In the genomic region with DNA sequence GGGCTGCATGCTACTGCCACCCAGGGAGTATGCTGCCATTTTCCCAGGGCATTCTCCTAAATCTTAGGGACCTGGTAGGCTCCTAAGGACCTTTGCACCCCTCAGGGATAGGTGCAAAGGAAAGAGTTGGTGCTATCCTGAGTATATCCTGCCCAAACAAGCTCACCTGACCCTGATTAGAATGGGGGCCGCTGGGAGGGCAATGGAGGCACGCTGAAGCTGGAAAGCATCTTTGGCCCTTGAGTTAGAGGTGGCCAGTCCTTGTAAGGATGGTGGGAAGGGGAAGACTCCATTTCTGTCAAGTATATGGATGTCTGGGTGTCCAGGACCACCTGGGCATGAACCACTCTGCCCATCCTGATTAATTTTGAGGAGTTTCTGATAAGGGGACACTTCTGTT, we compare ENCODE assay signal across 21 cellular contexts. TPM values are rescaled to one million over a fixed set of nuclear protein-coding genes. Genes with fewer than 3 reads are reported as not detected.
DNase-seq lines count a peak whose midpoint lies in the region; ATAC-seq and TF ChIP-seq lines count a peak whose summit lies in the region.
"Had no signal": no experiment of that assay in that cellular context is flagged by ENCODE, and none has a peak within 500 bp of the region (broad histone marks: within the 10 kb centered on the region; RNA-seq: fewer than 3 reads in every experiment).

No MANE protein-coding gene starts in this region.

- ATAC-seq in psoas muscle = no peak
- ATAC-seq: A549 had no signal

- POLR2A ChIA-PET in RWPE1 (lab: Yijun Ruan, JAX; ENCODE audit: low non-redundant PET) = no interaction called here

- H3K27ac ChIP-seq in left ventricle myocardium inferior (replicated peaks) = peak overlapping the region; percentile 69
- peak overlapping the region; percentile 9; the same call in 1 of the 2 replicates for H3K27ac ChIP-seq in RWPE1
- H3K27ac ChIP-seq in psoas muscle = peak overlapping the region; percentile 50
- H3K27ac ChIP-seq in effector memory CD4-positive, alpha-beta T cell (ENCODE audit: insufficient read depth, low read length, poor library complexity, severe bottlenecking) = no peak overlapping the region
- H3K27ac ChIP-seq: A549; BLaER1 treated with 17β-estradiol and CSF1 and Interleukin-3, amounts not matched to agents 10 nM and 100 nM had no signal

- H3K9me3 ChIP-seq in left ventricle myocardium inferior (replicated peaks) (no peaks in the 10 kb centered on the region), psoas muscle (no peaks in the 10 kb centered on the region)
- no peaks in the 10 kb centered on the region for H3K9me3 ChIP-seq in effector memory CD4-positive, alpha-beta T cell (ENCODE audit: control insufficient read depth, low read length)
- H3K9me3 ChIP-seq: A549; BE2C; BLaER1 treated with 17β-estradiol and CSF1 and Interleukin-3, amounts not matched to agents 10 nM and 100 nM; HAP-1 had no signal

- DNase-seq in left ventricle myocardium inferior (no peak), cardiac septum (ENCODE audit: low spot score) (no peak), RWPE1 (ENCODE audit: low spot score) (no peak), psoas muscle (no peak), cerebellum (ENCODE audit: low spot score) (no peak)
- no peak for DNase-seq in effector memory CD4-positive, alpha-beta T cell
- no peak for DNase-seq in stimulated activated CD4-positive, alpha-beta T cell treated with anti-CD3 and anti-CD28 coated beads, Interleukin-4, amount 100 ng/mL, for 24 hours
- DNase-seq: 8988T; ACHN; AML-193; BE2C; CD4-positive, alpha-beta T cell; CD8-positive, alpha-beta memory T cell; DMS79; GDM1; GOT3 had no signal

- CTCF ChIA-PET in RWPE1 (lab: Yijun Ruan, JAX) = interaction anchor here (0.6 to 2.8 kb wide), 4 partner anchors 74 to 204 kb away, joined by 3 to 13 read pairs (median 4); no protein-coding TSS in a partner anchor

- H3K36me3 ChIP-seq in left ventricle myocardium inferior = peaks cover 16% of the 10 kb centered on the region
- H3K36me3 ChIP-seq in psoas muscle (ENCODE audit: insufficient read depth in 1 of 2, low read depth in 1 of 2) = peaks cover 0 to 40% of the 10 kb centered on the region in 2 donors
- H3K36me3 ChIP-seq in effector memory CD4-positive, alpha-beta T cell (ENCODE audit: control insufficient read depth, insufficient read depth, low read length) = no peaks in the 10 kb centered on the region
- H3K36me3 ChIP-seq: BE2C, HAP-1 had no signal

- TF ChIP-seq CTCF in left ventricle myocardium inferior (IDR thresholded peaks at IDR 0.05; ENCODE audit: borderline replicate concordance) (no peak), RWPE1 (conservative IDR thresholded peaks at IDR 0.05; ENCODE audit: low read depth) (no peak), psoas muscle (IDR thresholded peaks at IDR 0.05) (no peak)

- H3K4me3 ChIP-seq in left ventricle myocardium inferior = no peak overlapping the region
- H3K4me3 ChIP-seq in psoas muscle = no peak overlapping the region
- H3K4me3 ChIP-seq in effector memory CD4-positive, alpha-beta T cell (ENCODE audit: insufficient read depth, low read depth, low read length, poor library complexity, severe bottlenecking) = no peak overlapping the region
- H3K4me3 ChIP-seq: A549; BLaER1 treated with 17β-estradiol and CSF1 and Interleukin-3, amounts not matched to agents 10 nM and 100 nM; HAP-1 had no signal

- intact Hi-C loops in left ventricle myocardium inferior (cut with micrococcal nuclease) (loop anchor here (5.0 to 10.0 kb wide), 2 partner anchors 72 to 85 kb away; no protein-coding TSS in a partner anchor), cardiac septum (cut with DNase I) (loop anchor here (2.0 to 5.0 kb wide), 5 partner anchors 37 to 243 kb away; no protein-coding TSS in a partner anchor), psoas muscle (cut with DNase I) (loop anchor here (1.0 to 10.0 kb wide), 6 partner anchors 37 to 245 kb away; no protein-coding TSS in a partner anchor)

- H3K27me3 ChIP-seq in left ventricle myocardium inferior (ENCODE audit: low read depth) = no peaks in the 10 kb centered on the region
- H3K27me3 ChIP-seq in psoas muscle (ENCODE audit: insufficient read depth in 3 of 3, low read length in 2 of 3) = no peaks in the 10 kb centered on the region
- no peaks in the 10 kb centered on the region for H3K27me3 ChIP-seq in effector memory CD4-positive, alpha-beta T cell (replicated peaks; ENCODE audit: control insufficient read depth, insufficient read depth, low read length, poor library complexity, severe bottlenecking)
- H3K27me3 ChIP-seq: BE2C; BLaER1 treated with 17β-estradiol and CSF1 and Interleukin-3, amounts not matched to agents 10 nM and 100 nM had no signal

- 42 to 94% (median 82%) methylated on average over 2 of the region's 2 CpGs for WGBS in psoas muscle, 3 donors

- peaks cover 68% of the 10 kb centered on the region for H3K4me1 ChIP-seq in left ventricle myocardium inferior
- peaks cover 38% of the 10 kb centered on the region for H3K4me1 ChIP-seq in psoas muscle
- peaks cover 2% of the 10 kb centered on the region for H3K4me1 ChIP-seq in effector memory CD4-positive, alpha-beta T cell (ENCODE audit: control insufficient read depth, insufficient read depth, low read length, poor library complexity, severe bottlenecking)
- H3K4me1 ChIP-seq: A549, HAP-1 had no signal

RNA-seq across cellular contexts. Expression of gene A3GALT2, which starts 48.9 kb away (rescaled TPM):
- total RNA-seq in left ventricle myocardium inferior (not detected), cardiac septum (not detected), psoas muscle (not detected), cerebellum (not detected)
- polyA plus RNA-seq in psoas muscle = not detected
- total RNA-seq: CD4-positive, alpha-beta T cell; CD8-positive, alpha-beta memory T cell; HFFc6 had no signal
- polyA plus RNA-seq: A549; CD14-positive monocyte; CD8-positive, alpha-beta memory T cell had no signal
